ENCODE assay signal across 8 cellular contexts in genomic region chr6:144265390-144265789, GRCh38. TPM values are rescaled to one million over a fixed set of nuclear protein-coding genes. Genes with fewer than 3 reads are reported as not detected.
DNase-seq lines count a peak whose midpoint lies in the region; ATAC-seq, FAIRE-seq and TF ChIP-seq lines count a peak whose summit lies in the region.

No MANE protein-coding gene starts in this region.

- DNase-seq in GM13976 (ENCODE audit: low spot score) (peak; percentile 65), SK-N-SH (no peak), keratinocyte (ENCODE audit: low read depth, low spot score) (peak; percentile 40), glutamatergic neuron (no peak), 8988T (no peak), NCI-H2029 treated with DMSO at 0.1 percent for 48 hours (lab: John Stamatoyannopoulos, UW) (no peak)
- DNase-seq in stimulated activated CD4-positive, alpha-beta T cell treated with anti-CD3 and anti-CD28 coated beads, Interleukin-12 subunit alpha, Interleukin-12 subunit beta, amount 100 ng/mL, for 4 hours, result no peak

- POLR2A ChIA-PET in SK-N-SH (lab: Yijun Ruan, JAX), result no interaction called here

- H3K27me3 ChIP-seq in SK-N-SH (ENCODE audit: insufficient read depth) (no peaks in the 10 kb centered on the region), keratinocyte (ENCODE audit: control insufficient read depth, extremely low read depth, insufficient read depth, low read length) (no peaks in the 10 kb centered on the region)

- H2AFZ ChIP-seq in SK-N-SH (ENCODE audit: low read depth) (0 out of 2 replicates have a peak overlapping the region, but pooled peaks have one; percentile 78), keratinocyte (ENCODE audit: control insufficient read depth, low read length) (no peak overlapping the region)

- H3K9me3 ChIP-seq in SK-N-SH, result no peaks in the 10 kb centered on the region
- H3K9me3 ChIP-seq in keratinocyte (ENCODE audit: control insufficient read depth, low read depth, low read length), result peaks cover 2% of the 10 kb centered on the region

- H3K4me3 ChIP-seq in SK-N-SH (ENCODE audit: low read depth in 2 of 2, low read length in 1 of 2), result no peak overlapping the region
- H3K4me3 ChIP-seq in keratinocyte (ENCODE audit: control insufficient read depth in 2 of 3, extremely low read depth in 1 of 3, insufficient read depth in 2 of 3, low read depth in 1 of 3, low read length in 3 of 3), result peak overlapping the region in 1 of 3 experiments; percentile 43

- H3K9me2 ChIP-seq in SK-N-SH, result no peaks in the 10 kb centered on the region

- H3K9ac ChIP-seq in SK-N-SH (peak overlapping the region; percentile 35; the same call in 1 of the 2 replicates), keratinocyte (ENCODE audit: control insufficient read depth, extremely low read depth, insufficient read depth, low read length) (no peak overlapping the region)

- in situ Hi-C loops in GM13976 (cut with MboI; ENCODE audit: low sequenced_read_pairs, unreplicated experiment), result no loop called here

- no peak overlapping the region for H3K27ac Mint-ChIP-seq in glutamatergic neuron (ENCODE audit: unreplicated experiment)

- H3K27me3 Mint-ChIP-seq in glutamatergic neuron (ENCODE audit: unreplicated experiment), result no peaks in the 10 kb centered on the region

- CTCF ChIA-PET in SK-N-SH (lab: Yijun Ruan, JAX), result interaction anchor here (1.0 kb wide), 1 partner anchor 237 kb away, joined by 3 read pairs; no protein-coding TSS in a partner anchor

- TF ChIP-seq CTCF in GM13976 (IDR thresholded peaks at IDR 0.05; ENCODE audit: borderline replicate concordance, control extremely low read depth, extremely low read depth, insufficient read depth, missing control alignments) (no peak), SK-N-SH (IDR thresholded peaks at IDR 0.05) (no peak), keratinocyte (optimal IDR thresholded peaks at IDR 0.05 in 1 of 3, IDR thresholded peaks at IDR 0.05 in 1 of 3, conservative IDR thresholded peaks at IDR 0.05 in 1 of 3; ENCODE audit: extremely low read depth in 1 of 3, insufficient read depth in 2 of 3, low read length in 3 of 3) (no peak), glutamatergic neuron (IDR thresholded peaks at IDR 0.05; ENCODE audit: partially characterized antibody, unreplicated experiment) (no peak)

- peak; percentile 71 for ATAC-seq in HG02981 (IDR thresholded peaks at IDR 0.05; ENCODE audit: unreplicated experiment)

- TF ChIP-seq EP300 in SK-N-SH (IDR thresholded peaks at IDR 0.05; ENCODE audit: borderline replicate concordance in 1 of 2, low read depth in 1 of 2, low read length in 1 of 2), result no peak

- peak; percentile 9 for FAIRE-seq in keratinocyte (lab: Jason Lieb, UNC)

- H3K27ac ChIP-seq in SK-N-SH (ENCODE audit: low read depth in 2 of 2, low read length in 1 of 2) (peak overlapping the region; percentile 76 to 89; a peak in 3 of 4 replicates), keratinocyte (ENCODE audit: control insufficient read depth, insufficient read depth, low read length) (peak overlapping the region; percentile 66)

- WGBS in SK-N-SH (ENCODE audit: low lambda C conversion rate), result 28% methylated on average over 5 of the region's 5 CpGs

- no peak overlapping the region for H3K4me3 Mint-ChIP-seq in glutamatergic neuron (ENCODE audit: unreplicated experiment)

- no peaks in the 10 kb centered on the region for H3K36me3 Mint-ChIP-seq in glutamatergic neuron (ENCODE audit: unreplicated experiment)

- no peaks in the 10 kb centered on the region for H3K79me2 ChIP-seq in SK-N-SH (ENCODE audit: insufficient read depth)
- no peaks in the 10 kb centered on the region for H3K79me2 ChIP-seq in keratinocyte (ENCODE audit: control insufficient read depth, insufficient read depth, low read length)

- H3K4me1 Mint-ChIP-seq in glutamatergic neuron (ENCODE audit: low read depth, unreplicated experiment), result peaks cover 3% of the 10 kb centered on the region

- peaks cover 2% of the 10 kb centered on the region for H3K9me3 Mint-ChIP-seq in glutamatergic neuron (ENCODE audit: unreplicated experiment)

- peaks cover 0 to 21% of the 10 kb centered on the region in 2 experiments; a peak in 3 of 4 replicates for H3K4me1 ChIP-seq in SK-N-SH (ENCODE audit: control insufficient read depth in 1 of 2, insufficient read depth in 2 of 2, low read depth in 1 of 2, low read length in 1 of 2)
- peaks cover 30% of the 10 kb centered on the region for H3K4me1 ChIP-seq in keratinocyte (ENCODE audit: control insufficient read depth, extremely low read depth, insufficient read depth, low read length)

- H3K9me1 ChIP-seq in keratinocyte (ENCODE audit: control insufficient read depth, extremely low read depth, insufficient read depth, low read length), result no peaks in the 10 kb centered on the region

- no peak for TF ChIP-seq RAD21 in SK-N-SH (IDR thresholded peaks at IDR 0.05; ENCODE audit: low read length)

- H4K20me1 ChIP-seq in SK-N-SH (ENCODE audit: insufficient read depth) (no peaks in the 10 kb centered on the region), keratinocyte (ENCODE audit: control insufficient read depth, extremely low read depth, insufficient read depth, low read length) (no peaks in the 10 kb centered on the region)

- H3K4me2 ChIP-seq in SK-N-SH (peak overlapping the region; percentile 53; the same call in 1 of the 2 replicates), keratinocyte (ENCODE audit: control insufficient read depth, extremely low read depth, insufficient read depth, low read depth, low read length) (peak overlapping the region; percentile 82)

- peaks cover 21% of the 10 kb centered on the region for H3F3A ChIP-seq in SK-N-SH (replicated peaks; ENCODE audit: insufficient read depth)

- H3K36me3 ChIP-seq in SK-N-SH (replicated peaks in 1 of 2; ENCODE audit: control insufficient read depth in 1 of 2, insufficient read depth in 2 of 2, low read length in 1 of 2) (no peaks in the 10 kb centered on the region), keratinocyte (ENCODE audit: control insufficient read depth in 2 of 2, extremely low read depth in 1 of 2, insufficient read depth in 2 of 2, low read length in 2 of 2) (no peaks in the 10 kb centered on the region)

- dilution Hi-C loops in keratinocyte (cut with MboI; ENCODE audit: extremely low pct_ligation_motif_present, low sequenced_read_pairs), result no loop called here

TF ChIP-seq in SK-N-SH, 30 proteins besides CTCF, POLR2A, EP300 and RAD21:
- TF ChIP-seq RCOR1 (IDR thresholded peaks at IDR 0.05; ENCODE audit: low read length), result no peak
- TF ChIP-seq FOXM1 (IDR thresholded peaks at IDR 0.05; ENCODE audit: low read depth), result no peak
- TF ChIP-seq TCF12 (IDR thresholded peaks at IDR 0.05), result no peak
- no peak for TF ChIP-seq RXRA (IDR thresholded peaks at IDR 0.05; ENCODE audit: borderline replicate concordance, low read depth)
- TF ChIP-seq IRF3 (IDR thresholded peaks at IDR 0.05; ENCODE audit: low read depth, low read length), result no peak
- TF ChIP-seq USF2 (IDR thresholded peaks at IDR 0.05; ENCODE audit: borderline replicate concordance, low read depth, low read length), result no peak
- TF ChIP-seq JUND (IDR thresholded peaks at IDR 0.05), result no peak
- no peak for TF ChIP-seq SIN3A (IDR thresholded peaks at IDR 0.05; ENCODE audit: borderline replicate concordance, low read depth, low read length)

RNA-seq across cellular contexts. Expression of gene UTRN, which starts 19.7 kb away (rescaled TPM):
- polyA plus RNA-seq in SK-N-SH (2012; rRNA removed) (6.8 and 8.7 TPM in 2 replicates), keratinocyte (19.3 to 23.7 TPM (median 20.5 TPM) in 3 replicates)
- polyA plus RNA-seq in SK-N-SH (2012; cell fraction: cytosol; rRNA removed), result 10.1 and 10.3 TPM in 2 replicates
- polyA plus RNA-seq in SK-N-SH (2012; cell fraction: nucleus; rRNA removed), result 9.0 and 18.6 TPM in 2 replicates
- polyA plus RNA-seq in keratinocyte (2011; ENCODE audit: low read depth), result 13.4 TPM
- 12.1 and 19.8 TPM in 2 replicates for polyA plus RNA-seq in keratinocyte (2011; cell fraction: cytosol; rRNA removed)
- polyA plus RNA-seq in keratinocyte (2011; cell fraction: nucleus; rRNA removed), result 47.9 and 52.7 TPM in 2 replicates
- 4.5 and 24.8 TPM in 2 replicates for polyA plus RNA-seq in keratinocyte (2012; ENCODE audit: low replicate concordance)
- 43.7 to 153 TPM (median 54.4 TPM) in 3 replicates for polyA minus RNA-seq in keratinocyte
- 35.7 TPM for polyA minus RNA-seq in keratinocyte (2011; cell fraction: cytosol; rRNA and poly(A)+ RNA removed)
- polyA minus RNA-seq in keratinocyte (2011; cell fraction: nucleus; rRNA and poly(A)+ RNA removed), result 89.3 and 184 TPM in 2 replicates
- 24.3 TPM for total RNA-seq in glutamatergic neuron (ENCODE audit: unreplicated experiment)

Comparison
In these comparisons a context has a peak if more than half of its experiments do, and no peak if none do; other contexts are left out.
1. DNase-seq: peak in GM13976 (single experiment) and keratinocyte (single experiment); none in SK-N-SH (single experiment), glutamatergic neuron (single experiment), 8988T (single experiment), NCI-H2029 treated with DMSO at 0.1 percent for 48 hours (single experiment) and stimulated activated CD4-positive, alpha-beta T cell treated with anti-CD3 and anti-CD28 coated beads, Interleukin-12 subunit alpha, Interleukin-12 subunit beta, amount 100 ng/mL, for 4 hours (single experiment).